Comparison of ENCODE assay signal across 23 cellular contexts in genomic region chr1:4307911-4308545, GRCh38.
"Had no signal": no experiment of that assay in that cellular context is flagged by ENCODE, and none has a peak within 500 bp of the region (broad histone marks: within the 10 kb centered on the region; RNA-seq: fewer than 3 reads in every experiment).

No MANE protein-coding gene starts in this region.

- H3K9me3 ChIP-seq: colonic mucosa, esophagus squamous epithelium, psoas muscle, sigmoid colon, thyroid gland had no signal

- H3K36me3 Mint-ChIP-seq: naive thymus-derived CD4-positive, alpha-beta T cell; stimulated activated effector memory CD8-positive, alpha-beta T cell treated with anti-CD3 and anti-CD28 coated beads, Interleukin-12 subunit alpha, Interleukin-12 subunit beta, amount 100 ng/mL, for 72 hours had no signal

- DNase-seq: colonic mucosa; dermis blood vessel endothelial cell; effector memory CD4-positive, alpha-beta T cell; erythroblast; esophagus squamous epithelium; foreskin melanocyte; kidney; mesenchymal stem cell; midbrain; naive thymus-derived CD4-positive, alpha-beta T cell; nucleus accumbens; psoas muscle; right cardiac atrium; stimulated activated CD4-positive, alpha-beta T cell treated with anti-CD3 and anti-CD28 coated beads, Interleukin-2, amount 100 ng/mL, for 24 hours; stimulated activated CD4-positive, alpha-beta T cell treated with anti-CD3 and anti-CD28 coated beads, Interleukin-4, amount 100 ng/mL, for 24 hours; stimulated activated naive CD4-positive, alpha-beta T cell treated with Interleukin-2 at 50 U/mL for 16 hours; stomach; thyroid gland; trophoblast cell had no signal

- ATAC-seq: left lobe of liver; naive thymus-derived CD4-positive, alpha-beta T cell; psoas muscle; stimulated activated effector memory CD8-positive, alpha-beta T cell treated with anti-CD3 and anti-CD28 coated beads, Interleukin-12 subunit alpha, Interleukin-12 subunit beta, amount 100 ng/mL, for 72 hours had no signal

- H3K4me1 Mint-ChIP-seq: naive thymus-derived CD4-positive, alpha-beta T cell; nephron; stimulated activated effector memory CD8-positive, alpha-beta T cell treated with anti-CD3 and anti-CD28 coated beads, Interleukin-12 subunit alpha, Interleukin-12 subunit beta, amount 100 ng/mL, for 72 hours had no signal

- H3K4me3 ChIP-seq: colonic mucosa, esophagus squamous epithelium, psoas muscle, sigmoid colon, stomach, thyroid gland had no signal

- H3K36me3 ChIP-seq: colonic mucosa, esophagus squamous epithelium, sigmoid colon, stomach, thyroid gland had no signal

- H3K27ac Mint-ChIP-seq: naive thymus-derived CD4-positive, alpha-beta T cell; nephron; stimulated activated effector memory CD8-positive, alpha-beta T cell treated with anti-CD3 and anti-CD28 coated beads, Interleukin-12 subunit alpha, Interleukin-12 subunit beta, amount 100 ng/mL, for 72 hours had no signal

- H3K27ac ChIP-seq: colonic mucosa, esophagus squamous epithelium, psoas muscle, sigmoid colon, stomach, thyroid gland had no signal

- H3K4me3 Mint-ChIP-seq: naive thymus-derived CD4-positive, alpha-beta T cell; nephron; stimulated activated effector memory CD8-positive, alpha-beta T cell treated with anti-CD3 and anti-CD28 coated beads, Interleukin-12 subunit alpha, Interleukin-12 subunit beta, amount 100 ng/mL, for 72 hours had no signal

- H3K27me3 ChIP-seq: colonic mucosa, sigmoid colon, thyroid gland had no signal

- H3K4me1 ChIP-seq: colonic mucosa, esophagus squamous epithelium, psoas muscle, sigmoid colon, stomach, thyroid gland had no signal
